22 cellular contexts compared by ENCODE assay signal in genomic region chr18:23934252-23934651, GRCh38.
DNase-seq lines count a peak whose midpoint lies in the region; ATAC-seq and TF ChIP-seq lines count a peak whose summit lies in the region.
"Had no signal": no experiment of that assay in that cellular context is flagged by ENCODE, and none has a peak within 500 bp of the region (broad histone marks: within the 10 kb centered on the region; RNA-seq: fewer than 3 reads in every experiment).

No MANE protein-coding gene starts in this region.

- no peak overlapping the region for H2BK12ac ChIP-seq in H9 (ENCODE audit: insufficient read length, low read depth, low read length)

- H3K4me1 ChIP-seq in CD8-positive, alpha-beta memory T cell (ENCODE audit: insufficient read depth, low read length) = peaks cover 64% of the 10 kb centered on the region
- H3K4me1 ChIP-seq in H9 (ENCODE audit: insufficient read depth, low read length) = no peaks in the 10 kb centered on the region
- H3K4me1 ChIP-seq: SJSA1 had no signal

- no peak overlapping the region for H3K27ac ChIP-seq in CD8-positive, alpha-beta memory T cell (ENCODE audit: low read depth, low read length)
- H3K27ac ChIP-seq in H9 (ENCODE audit: insufficient read length, low read depth, low read length) = no peak overlapping the region
- H3K27ac ChIP-seq: HL-60, lower lobe of right lung, SJSA1, thoracic aorta had no signal

- no peak overlapping the region for H3K4me2 ChIP-seq in H9 (ENCODE audit: insufficient read depth, insufficient read length, low read length)

- no peak overlapping the region for H3K4ac ChIP-seq in H9 (ENCODE audit: low read depth, low read length)

- no peak overlapping the region for H2BK5ac ChIP-seq in H9 (ENCODE audit: insufficient read length, low read length)

- H3K9me3 Mint-ChIP-seq in CD8-positive, alpha-beta memory T cell = no peaks in the 10 kb centered on the region
- H3K9me3 Mint-ChIP-seq in naive B cell = no peaks in the 10 kb centered on the region
- no peaks in the 10 kb centered on the region for H3K9me3 Mint-ChIP-seq in H9
- H3K9me3 Mint-ChIP-seq: activated CD4-positive, alpha-beta memory T cell treated with anti-CD3 and anti-CD28 coated beads for 36 hours; stimulated activated effector memory CD8-positive, alpha-beta T cell treated with anti-CD3 and anti-CD28 coated beads, Interleukin-12 subunit alpha, Interleukin-12 subunit beta, amount 100 ng/mL, for 72 hours had no signal

- no peak overlapping the region for H3K4me3 ChIP-seq in CD8-positive, alpha-beta memory T cell (ENCODE audit: low read length)
- H3K4me3 ChIP-seq: lower lobe of right lung, SJSA1, thoracic aorta had no signal

- H3K36me3 Mint-ChIP-seq in CD8-positive, alpha-beta memory T cell = peaks cover 0 to 2% (median 0%) of the 10 kb centered on the region in 3 donors
- no peaks in the 10 kb centered on the region for H3K36me3 Mint-ChIP-seq in naive B cell
- H3K36me3 Mint-ChIP-seq in H9 (ENCODE audit: insufficient read depth in 1 of 3, low read depth in 3 of 3) = no peaks in the 10 kb centered on the region
- H3K36me3 Mint-ChIP-seq: activated CD4-positive, alpha-beta memory T cell treated with anti-CD3 and anti-CD28 coated beads for 36 hours; stimulated activated effector memory CD8-positive, alpha-beta T cell treated with anti-CD3 and anti-CD28 coated beads, Interleukin-12 subunit alpha, Interleukin-12 subunit beta, amount 100 ng/mL, for 72 hours had no signal

- H3K79me2 ChIP-seq in H9 (ENCODE audit: insufficient read depth, low read length) = no peaks in the 10 kb centered on the region

- no peak overlapping the region for H3K23ac ChIP-seq in H9 (ENCODE audit: insufficient read length, low read depth, low read length)

- H3K4me1 Mint-ChIP-seq in CD8-positive, alpha-beta memory T cell = peaks cover 58 to 78% (median 68%) of the 10 kb centered on the region in 3 donors
- H3K4me1 Mint-ChIP-seq in naive B cell (peaks cover 31 to 40% (median 36%) of the 10 kb centered on the region in 3 donors), H9 (no peaks in the 10 kb centered on the region)

- H4K20me1 ChIP-seq in H9 (ENCODE audit: control insufficient read depth, insufficient read depth, insufficient read length) = no peaks in the 10 kb centered on the region

- H3K14ac ChIP-seq in H9 (ENCODE audit: insufficient read depth, low read length) = no peak overlapping the region

- no peak overlapping the region for H2AFZ ChIP-seq in H9 (ENCODE audit: low read length)

- H3K9ac ChIP-seq in H9 (ENCODE audit: extremely low read depth, insufficient read length, low read length) = no peak overlapping the region

- TF ChIP-seq CTCF in H9 (conservative IDR thresholded peaks at IDR 0.05) = no peak

- DNase-seq in CD8-positive, alpha-beta memory T cell = no peak
- DNase-seq in naive B cell (peak; percentile 8), H9 (no peak), middle frontal gyrus (ENCODE audit: extremely low spot score, low spot score) (no peak), COLO829 (ENCODE audit: low spot score) (no peak)
- DNase-seq: activated CD4-positive, alpha-beta memory T cell treated with anti-CD3 and anti-CD28 coated beads for 36 hours; activated gamma-delta T cell; COR-L47; cortex of kidney; lower lobe of right lung; NCI-H1105; NCI-H2029 treated with DMSO at 0.1 percent for 48 hours; NK-92 treated with Interleukin-12 subunit alpha and Interleukin-12 subunit beta, amount 100 ng/mL, for 24 hours; T-helper 2 cell had no signal

- H2BK15ac ChIP-seq in H9 (ENCODE audit: low read depth, low read length) = no peak overlapping the region

- H4K8ac ChIP-seq in H9 (replicated peaks; ENCODE audit: insufficient read length, low read depth, low read length) = no peak overlapping the region

- H3T11ph ChIP-seq in H9 (ENCODE audit: low read length) = no peak overlapping the region

- no peak overlapping the region for H2AK5ac ChIP-seq in H9 (ENCODE audit: insufficient read length, low read length)

- H3K9me3 ChIP-seq in CD8-positive, alpha-beta memory T cell (ENCODE audit: low read length) = no peaks in the 10 kb centered on the region
- H3K9me3 ChIP-seq in H9 (ENCODE audit: control insufficient read depth, low read depth, low read length) = no peaks in the 10 kb centered on the region
- H3K9me3 ChIP-seq: lower lobe of right lung, SJSA1, thoracic aorta had no signal

- H3K36me3 ChIP-seq in CD8-positive, alpha-beta memory T cell (ENCODE audit: insufficient read depth, low read length) = no peaks in the 10 kb centered on the region
- H3K36me3 ChIP-seq: SJSA1, thoracic aorta had no signal

- no peak overlapping the region for H4K91ac ChIP-seq in H9 (ENCODE audit: insufficient read length, low read depth, low read length)

- no peak overlapping the region for H3K56ac ChIP-seq in H9 (ENCODE audit: insufficient read length, low read depth, low read length)

- peak overlapping the region in 6 of 8 donors; percentile 1 to 82 (median 64) for H3K27ac Mint-ChIP-seq in CD8-positive, alpha-beta memory T cell
- H3K27ac Mint-ChIP-seq in naive B cell = peak overlapping the region in 2 of 6 donors; percentile 74 to 76
- H3K27ac Mint-ChIP-seq in H9 = no peak overlapping the region
- H3K27ac Mint-ChIP-seq: activated CD4-positive, alpha-beta memory T cell treated with anti-CD3 and anti-CD28 coated beads for 36 hours; progenitor cell of endocrine pancreas; stimulated activated effector memory CD8-positive, alpha-beta T cell treated with anti-CD3 and anti-CD28 coated beads, Interleukin-12 subunit alpha, Interleukin-12 subunit beta, amount 100 ng/mL, for 72 hours had no signal

- POLR2A ChIA-PET in CD8-positive, alpha-beta memory T cell (lab: Charles Lee) = no interaction called here

- CTCF ChIA-PET in CD8-positive, alpha-beta memory T cell (lab: Charles Lee) = interaction anchor here (3.9 kb wide), 1 partner anchor 15 kb away, joined by 21 read pairs; no protein-coding TSS in a partner anchor

- no CpG with 5 or more reads among the region's 3 CpGs for WGBS in H9 (ENCODE audit: extremely low coverage, insufficient read length, low lambda C conversion rate)

- no peaks in the 10 kb centered on the region for H3K79me1 ChIP-seq in H9 (ENCODE audit: insufficient read depth, low read depth, low read length, poor library complexity, severe bottlenecking)

- H3K27me3 ChIP-seq in CD8-positive, alpha-beta memory T cell (ENCODE audit: insufficient read depth, low read length, poor library complexity, severe bottlenecking) = no peaks in the 10 kb centered on the region
- H3K27me3 ChIP-seq in H9 (ENCODE audit: insufficient read depth, low read length) = no peaks in the 10 kb centered on the region
- H3K27me3 ChIP-seq: SJSA1 had no signal

- H3K4me3 Mint-ChIP-seq in CD8-positive, alpha-beta memory T cell = no peak overlapping the region
- no peak overlapping the region for H3K4me3 Mint-ChIP-seq in naive B cell
- no peak overlapping the region for H3K4me3 Mint-ChIP-seq in H9
- H3K4me3 Mint-ChIP-seq: activated CD4-positive, alpha-beta memory T cell treated with anti-CD3 and anti-CD28 coated beads for 36 hours; stimulated activated effector memory CD8-positive, alpha-beta T cell treated with anti-CD3 and anti-CD28 coated beads, Interleukin-12 subunit alpha, Interleukin-12 subunit beta, amount 100 ng/mL, for 72 hours had no signal

- H3K27me3 Mint-ChIP-seq in CD8-positive, alpha-beta memory T cell = no peaks in the 10 kb centered on the region
- no peaks in the 10 kb centered on the region for H3K27me3 Mint-ChIP-seq in naive B cell
- H3K27me3 Mint-ChIP-seq in H9 (ENCODE audit: low read depth) = peaks cover 1% of the 10 kb centered on the region; the same call in 1 of the 2 replicates

- no peak overlapping the region for H2BK20ac ChIP-seq in H9 (ENCODE audit: low read depth, low read length, poor library complexity, severe bottlenecking)

- no peak overlapping the region for H4K5ac ChIP-seq in H9 (ENCODE audit: insufficient read length, low read depth, low read length)

- ATAC-seq in GM18502 (IDR thresholded peaks at IDR 0.05; ENCODE audit: poor library complexity, unreplicated experiment) (peak; percentile 53), HG03378 (IDR thresholded peaks at IDR 0.05; ENCODE audit: unreplicated experiment) (peak; percentile 67), naive B cell (ENCODE audit: low read depth in 2 of 2) (peak; percentile 76 to 85)
- ATAC-seq: HepG2; lower lobe of right lung; stimulated activated effector memory CD8-positive, alpha-beta T cell treated with anti-CD3 and anti-CD28 coated beads, Interleukin-12 subunit alpha, Interleukin-12 subunit beta, amount 100 ng/mL, for 72 hours had no signal

- no peaks in the 10 kb centered on the region for H3K23me2 ChIP-seq in H9 (ENCODE audit: insufficient read length, low read depth, low read length, poor library complexity, severe bottlenecking)

- no peak overlapping the region for H2BK120ac ChIP-seq in H9 (ENCODE audit: low read depth, low read length, poor library complexity, severe bottlenecking)

- no peak overlapping the region for H3K18ac ChIP-seq in H9 (ENCODE audit: insufficient read length, low read depth, low read length)

Comparison
In these comparisons a context has a peak if more than half of its experiments do, and no peak if none do; other contexts are left out.
1. H3K27ac Mint-ChIP-seq: peak in CD8-positive, alpha-beta memory T cell (6 of 8); none in H9 (0 of 3).
2. Peak in every context shown above with its lines, with median percentiles within 50 percentile points of each other: ATAC-seq.